19 cellular contexts compared by ENCODE assay signal in the genomic region with DNA sequence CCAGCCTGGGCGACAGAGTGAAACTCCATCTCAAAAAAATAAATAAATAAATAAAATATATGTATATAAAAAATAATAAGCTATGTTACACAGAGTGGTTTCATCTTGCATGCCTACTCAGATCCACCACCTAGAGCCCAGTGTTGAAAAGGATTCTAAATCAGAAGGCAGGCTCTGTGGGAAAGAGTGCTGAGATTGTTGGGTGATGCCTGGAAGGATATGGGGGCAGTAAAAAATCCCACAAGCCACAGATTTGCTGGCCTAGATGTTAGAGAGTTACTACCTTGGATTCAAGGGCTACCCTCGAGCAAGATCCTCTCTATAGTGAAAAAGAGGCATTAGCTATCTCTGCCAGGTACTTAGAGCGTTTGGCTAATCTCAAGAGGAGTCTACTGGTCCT.
DNase-seq lines count a peak whose midpoint lies in the region; ATAC-seq and TF ChIP-seq lines count a peak whose summit lies in the region.
"Had no signal": no experiment of that assay in that cellular context is flagged by ENCODE, and none has a peak within 500 bp of the region (broad histone marks: within the 10 kb centered on the region; RNA-seq: fewer than 3 reads in every experiment).

No MANE protein-coding gene starts in this region.

- CTCF ChIA-PET in PC-3 (lab: Charles Lee) = interaction anchor here (0.9 to 1.0 kb wide), 2 partner anchors 16 to 195 kb away, joined by 3 read pairs; no protein-coding TSS in a partner anchor
- CTCF ChIA-PET in activated CD4-positive, alpha-beta memory T cell treated with anti-CD3 and anti-CD28 coated beads, Interleukin-2, amount 10 ng/mL, durations not matched to agents 7 days and 5 days (lab: Charles Lee) = no interaction called here

- no peaks in the 10 kb centered on the region for H3K4me1 Mint-ChIP-seq in activated CD4-positive, alpha-beta memory T cell treated with anti-CD3 and anti-CD28 coated beads, Interleukin-2, amount 10 ng/mL, durations not matched to agents 7 days and 5 days
- H3K4me1 Mint-ChIP-seq: CD8-positive, alpha-beta memory T cell; T-cell had no signal

- no peak overlapping the region for H2AFZ ChIP-seq in PC-3 (ENCODE audit: low read length)

- no peaks in the 10 kb centered on the region for H3K9me2 ChIP-seq in PC-3 (replicated peaks; ENCODE audit: low read length)

- no peaks in the 10 kb centered on the region for H3K27me3 Mint-ChIP-seq in activated CD4-positive, alpha-beta memory T cell treated with anti-CD3 and anti-CD28 coated beads, Interleukin-2, amount 10 ng/mL, durations not matched to agents 7 days and 5 days
- H3K27me3 Mint-ChIP-seq: T-cell had no signal

- BruUV-seq in PC-3 (replicated peaks; lab: Mats Ljungman, UMichigan) = no TSS peak

- no peak for TF ChIP-seq CTCF in PC-3 (conservative IDR thresholded peaks at IDR 0.05; ENCODE audit: low read depth, low read length)
- TF ChIP-seq CTCF in esophagus muscularis mucosa (IDR thresholded peaks at IDR 0.05) = no peak

- no peaks in the 10 kb centered on the region for H3K79me2 ChIP-seq in PC-3 (ENCODE audit: low read length)

- no peak for TF ChIP-seq POLR2A in esophagus muscularis mucosa (IDR thresholded peaks at IDR 0.05; ENCODE audit: low read depth)

- 86% methylated on average over 3 of the region's 3 CpGs for WGBS in esophagus muscularis mucosa

- intact Hi-C loops in PC-3 (cut with micrococcal nuclease) (loop anchor here (2.0 kb wide), 2 partner anchors 62 to 108 kb away; no protein-coding TSS in a partner anchor), esophagus muscularis mucosa (cut with DNase I) (no loop called here)

- H3K9ac ChIP-seq in PC-3 (ENCODE audit: low read length) = no peak overlapping the region
- H3K9ac ChIP-seq: KMS-11 had no signal

- no peaks in the 10 kb centered on the region for H3K9me3 ChIP-seq in PC-3 (ENCODE audit: low read length)
- no peaks in the 10 kb centered on the region for H3K9me3 ChIP-seq in esophagus muscularis mucosa

- no peak overlapping the region for H3K4me3 Mint-ChIP-seq in activated CD4-positive, alpha-beta memory T cell treated with anti-CD3 and anti-CD28 coated beads, Interleukin-2, amount 10 ng/mL, durations not matched to agents 7 days and 5 days
- H3K4me3 Mint-ChIP-seq: CD8-positive, alpha-beta memory T cell; T-cell had no signal

- H3K27ac ChIP-seq in PC-3 (ENCODE audit: low read length) (no peak overlapping the region), esophagus muscularis mucosa (replicated peaks in 1 of 4) (no peak overlapping the region), substantia nigra (ENCODE audit: low read depth, low read length, poor library complexity, severe bottlenecking) (no peak overlapping the region)
- H3K27ac ChIP-seq: KMS-11, SK-N-MC had no signal

- POLR2A ChIA-PET in PC-3 (lab: Charles Lee; ENCODE audit: unreplicated experiment) = interaction anchor here (0.6 kb wide), 1 partner anchor 373 kb away, joined by 5 read pairs; no protein-coding TSS in a partner anchor
- POLR2A ChIA-PET in activated CD4-positive, alpha-beta memory T cell treated with anti-CD3 and anti-CD28 coated beads, Interleukin-2, amount 10 ng/mL, durations not matched to agents 7 days and 5 days (lab: Charles Lee) = no interaction called here

- ATAC-seq in PC-3 (peak; percentile 7; the same call in 1 of the 2 replicates), GM18907 (IDR thresholded peaks at IDR 0.05; ENCODE audit: unreplicated experiment) (no peak)
- ATAC-seq: GM12878, T-cell had no signal

- no peak overlapping the region for H3K27ac Mint-ChIP-seq in activated CD4-positive, alpha-beta memory T cell treated with anti-CD3 and anti-CD28 coated beads, Interleukin-2, amount 10 ng/mL, durations not matched to agents 7 days and 5 days
- H3K27ac Mint-ChIP-seq: CD8-positive, alpha-beta memory T cell; T-cell had no signal

- no peaks in the 10 kb centered on the region for H3K36me3 ChIP-seq in PC-3 (ENCODE audit: low read depth, low read length)
- no peaks in the 10 kb centered on the region for H3K36me3 ChIP-seq in esophagus muscularis mucosa

- DNase-seq in A172 (ENCODE audit: low spot score) = peak; percentile 22
- DNase-seq in EL = peak; percentile 9
- DNase-seq in PC-3 = no peak
- DNase-seq in esophagus muscularis mucosa (ENCODE audit: extremely low spot score) = peak; percentile 42
- no peak for DNase-seq in OCI-M1 (lab: John Stamatoyannopoulos, UW)
- DNase-seq in substantia nigra (lab: John Stamatoyannopoulos, UW) = no peak
- no peak for DNase-seq in activated CD4-positive, alpha-beta memory T cell treated with anti-CD3 and anti-CD28 coated beads, Interleukin-2, amount 10 ng/mL, durations not matched to agents 7 days and 5 days
- DNase-seq: C1 segment of cervical spinal cord; CD8-positive, alpha-beta memory T cell; GOT3; NCI-H1417 treated with DMSO at 0.1 percent for 48 hours; NCI-H1930; NCI-H2171 treated with DMSO at 0.1 percent for 48 hours; Right ventricle myocardium superior; T-cell had no signal

- H3K4me1 ChIP-seq in PC-3 (ENCODE audit: insufficient read depth, low read length) = peaks cover 15% of the 10 kb centered on the region
- peaks cover 0 to 11% (median 0%) of the 10 kb centered on the region in 4 donors for H3K4me1 ChIP-seq in esophagus muscularis mucosa

- H3K9me3 Mint-ChIP-seq in activated CD4-positive, alpha-beta memory T cell treated with anti-CD3 and anti-CD28 coated beads, Interleukin-2, amount 10 ng/mL, durations not matched to agents 7 days and 5 days = no peaks in the 10 kb centered on the region
- H3K9me3 Mint-ChIP-seq: CD8-positive, alpha-beta memory T cell; T-cell had no signal

- TF ChIP-seq EP300 in esophagus muscularis mucosa (IDR thresholded peaks at IDR 0.05) = no peak

- H3K27me3 ChIP-seq in PC-3 (ENCODE audit: low read length) (no peaks in the 10 kb centered on the region), esophagus muscularis mucosa (no peaks in the 10 kb centered on the region)

- H4K20me1 ChIP-seq in PC-3 (ENCODE audit: low read length) = no peaks in the 10 kb centered on the region

- H3K36me3 Mint-ChIP-seq in activated CD4-positive, alpha-beta memory T cell treated with anti-CD3 and anti-CD28 coated beads, Interleukin-2, amount 10 ng/mL, durations not matched to agents 7 days and 5 days (ENCODE audit: low read depth) = no peaks in the 10 kb centered on the region
- H3K36me3 Mint-ChIP-seq: CD8-positive, alpha-beta memory T cell; T-cell had no signal

- H3K4me3 ChIP-seq in PC-3 (ENCODE audit: low read length) (no peak overlapping the region), esophagus muscularis mucosa (no peak overlapping the region)
- H3K4me3 ChIP-seq: GM12878, SK-N-MC had no signal

- H3K4me2 ChIP-seq in PC-3 (ENCODE audit: low read length) = no peak overlapping the region
- H3K4me2 ChIP-seq: KMS-11 had no signal

- no peaks in the 10 kb centered on the region for H3F3A ChIP-seq in PC-3 (ENCODE audit: low read length, unreplicated experiment)

Comparison
In these comparisons a context has a peak if more than half of its experiments do, and no peak if none do; other contexts are left out.
1. DNase-seq: peak in A172 (single experiment), EL (single experiment) and esophagus muscularis mucosa (single experiment); none in PC-3 (single experiment), OCI-M1 (single experiment), substantia nigra (0 of 49) and activated CD4-positive, alpha-beta memory T cell treated with anti-CD3 and anti-CD28 coated beads, Interleukin-2, amount 10 ng/mL, durations not matched to agents 7 days and 5 days (single experiment).